In genomic region chr3:119497824-119498187, GRCh38 we compare ENCODE assay signal across 8 cellular contexts. TPM values are rescaled to one million over a fixed set of nuclear protein-coding genes. Genes with fewer than 3 reads are reported as not detected.
A peak's percentile ranks its signal among the peaks of the same experiment; 100 is the strongest.
DNase-seq lines count a peak whose midpoint lies in the region; ATAC-seq, FAIRE-seq and TF ChIP-seq lines count a peak whose summit lies in the region.

No MANE protein-coding gene starts in this region.

- H3K9me3 ChIP-seq in cardiac muscle cell (ENCODE audit: low read depth) = no peaks in the 10 kb centered on the region

- TF ChIP-seq CTCF in cardiac muscle cell (IDR thresholded peaks at IDR 0.05; ENCODE audit: low read depth, low read length) = no peak
- no peak for TF ChIP-seq CTCF in NB4 (IDR thresholded peaks at IDR 0.05; ENCODE audit: low read depth, low read length)
- TF ChIP-seq CTCF in bronchial epithelial cell (IDR thresholded peaks at IDR 0.05; ENCODE audit: insufficient read depth, low read length, severe bottlenecking) = no peak

- intact Hi-C loops in Right ventricle myocardium inferior (cut with DNase I) = loop anchor here (2.0 kb wide), 1 partner anchor 35 kb away; the partner anchor contains the start of gene TMEM39A

- peak overlapping the region; percentile 99 to 100 for H3K4me3 Mint-ChIP-seq in stimulated activated naive CD8-positive, alpha-beta T cell treated with anti-CD3 and anti-CD28 coated beads, Interleukin-15, amount 100 ng/mL, for 72 hours

- H3K4me1 Mint-ChIP-seq in stimulated activated naive CD8-positive, alpha-beta T cell treated with anti-CD3 and anti-CD28 coated beads, Interleukin-15, amount 100 ng/mL, for 72 hours = peaks cover 52% of the 10 kb centered on the region

- peak; percentile 16 to 29 for DNase-seq in cardiac muscle cell (ENCODE audit: low read depth in 1 of 2, low spot score in 1 of 2)
- no peak for DNase-seq in Right ventricle myocardium inferior (ENCODE audit: missing footprints)
- peak; percentile 35 for DNase-seq in NB4 (ENCODE audit: low read depth)
- DNase-seq in bronchial epithelial cell (ENCODE audit: low read depth) = peak; percentile 42
- peak; percentile 16 for DNase-seq in kidney tubule cell (ENCODE audit: low spot score)
- no peak for DNase-seq in stimulated activated naive CD8-positive, alpha-beta T cell treated with anti-CD3 and anti-CD28 coated beads, Interleukin-15, amount 100 ng/mL, for 72 hours
- no peak for DNase-seq in NCI-H524 (lab: John Stamatoyannopoulos, UW)
- DNase-seq in KG1 (lab: John Stamatoyannopoulos, UW) = no peak

- H3K36me3 ChIP-seq in cardiac muscle cell = peaks cover under 1% of the 10 kb centered on the region
- H3K36me3 ChIP-seq in bronchial epithelial cell (ENCODE audit: control insufficient read depth, insufficient read depth, low read length) = no peaks in the 10 kb centered on the region

- peak overlapping the region; percentile 98 for H3K4me3 ChIP-seq in cardiac muscle cell
- peak overlapping the region; percentile 92 for H3K4me3 ChIP-seq in NB4 (ENCODE audit: low read depth, low read length)
- H3K4me3 ChIP-seq in bronchial epithelial cell (ENCODE audit: low read depth, low read length) = peak overlapping the region; percentile 84

- peak overlapping the region; percentile 98 to 100 for H3K27ac Mint-ChIP-seq in stimulated activated naive CD8-positive, alpha-beta T cell treated with anti-CD3 and anti-CD28 coated beads, Interleukin-15, amount 100 ng/mL, for 72 hours

- H3K4me1 ChIP-seq in cardiac muscle cell (ENCODE audit: low read depth) = peaks cover 24% of the 10 kb centered on the region

- H3K27me3 Mint-ChIP-seq in stimulated activated naive CD8-positive, alpha-beta T cell treated with anti-CD3 and anti-CD28 coated beads, Interleukin-15, amount 100 ng/mL, for 72 hours = no peaks in the 10 kb centered on the region

- no peak for TF ChIP-seq POLR2A in NB4 (IDR thresholded peaks at IDR 0.05; ENCODE audit: extremely low read depth, insufficient read length)

- ATAC-seq in Right ventricle myocardium inferior = no peak
- no peak for ATAC-seq in stimulated activated naive CD8-positive, alpha-beta T cell treated with anti-CD3 and anti-CD28 coated beads, Interleukin-15, amount 100 ng/mL, for 72 hours

- no peak for FAIRE-seq in bronchial epithelial cell (lab: Jason Lieb, UNC)

- peak overlapping the region; percentile 99 for H3K27ac ChIP-seq in cardiac muscle cell

- H3K27me3 ChIP-seq in cardiac muscle cell (no peaks in the 10 kb centered on the region), bronchial epithelial cell (ENCODE audit: control insufficient read depth, insufficient read depth, low read length) (no peaks in the 10 kb centered on the region)

- no peaks in the 10 kb centered on the region for H3K9me3 Mint-ChIP-seq in stimulated activated naive CD8-positive, alpha-beta T cell treated with anti-CD3 and anti-CD28 coated beads, Interleukin-15, amount 100 ng/mL, for 72 hours

RNA-seq across cellular contexts. Expression of gene TIMMDC1, which starts 0.5 kb away (rescaled TPM):
- total RNA-seq in cardiac muscle cell (106 and 110 TPM in 2 replicates), Right ventricle myocardium inferior (340 TPM), bronchial epithelial cell (52.7 and 59.3 TPM in 2 replicates)
- 256 and 308 TPM in 2 replicates for polyA plus RNA-seq in cardiac muscle cell

RNA-seq across cellular contexts. Expression of gene POGLUT1, which starts 29.0 kb away (rescaled TPM):
- total RNA-seq in cardiac muscle cell (11.0 and 12.5 TPM in 2 replicates), Right ventricle myocardium inferior (5.1 TPM), bronchial epithelial cell (9.0 and 16.6 TPM in 2 replicates)
- 19.2 and 22.1 TPM in 2 replicates for polyA plus RNA-seq in cardiac muscle cell

RNA-seq across cellular contexts. Expression of gene TMEM39A, which starts 34.4 kb away (rescaled TPM):
- total RNA-seq in cardiac muscle cell (42.9 and 48.8 TPM in 2 replicates), Right ventricle myocardium inferior (17.0 TPM), bronchial epithelial cell (43.7 and 51.3 TPM in 2 replicates)
- polyA plus RNA-seq in cardiac muscle cell = 21.5 and 25.9 TPM in 2 replicates

Comparison
In these comparisons a context has a peak if more than half of its experiments do, and no peak if none do; other contexts are left out.
1. DNase-seq: peak in cardiac muscle cell (2 of 2), NB4 (single experiment), bronchial epithelial cell (single experiment) and kidney tubule cell (single experiment); none in Right ventricle myocardium inferior (single experiment), stimulated activated naive CD8-positive, alpha-beta T cell treated with anti-CD3 and anti-CD28 coated beads, Interleukin-15, amount 100 ng/mL, for 72 hours (0 of 2), NCI-H524 (0 of 2) and KG1 (single experiment).
2. Peak in every context shown above with its lines, with median percentiles within 50 percentile points of each other: H3K4me3 ChIP-seq.